In genomic region chr19:3721131-3721899, GRCh38 we compare ENCODE assay signal across 1 cellular context.
A peak's percentile ranks its signal among the peaks of the same experiment; 100 is the strongest.
TF ChIP-seq lines count a peak whose summit lies in the region.

No MANE protein-coding gene starts in this region.

TF ChIP-seq in HepG2, 621 proteins besides CTCF, POLR2A, EP300 and RAD21 (continued from another document):
- TF ChIP-seq ZNF318 (CRISPR knock-in tag; IDR thresholded peaks at IDR 0.05): no peak
- no peak for TF ChIP-seq CAMTA2 (CRISPR knock-in tag; IDR thresholded peaks at IDR 0.05; ENCODE audit: borderline replicate concordance)
- no peak for TF ChIP-seq MAFG (CRISPR knock-in tag; IDR thresholded peaks at IDR 0.05)
- no peak for TF ChIP-seq ZBTB8A (CRISPR knock-in tag; IDR thresholded peaks at IDR 0.05; ENCODE audit: borderline replicate concordance, low read depth)
- no peak for TF ChIP-seq CCDC6 (CRISPR knock-in tag; IDR thresholded peaks at IDR 0.05)
- no peak for TF ChIP-seq TP53 (CRISPR knock-in tag; conservative IDR thresholded peaks at IDR 0.05)
- no peak for TF ChIP-seq ZNF710 (CRISPR knock-in tag; IDR thresholded peaks at IDR 0.05; ENCODE audit: borderline replicate concordance)
- peak; percentile 61 for TF ChIP-seq PHF5A (CRISPR knock-in tag; IDR thresholded peaks at IDR 0.05; ENCODE audit: low read depth, unreplicated experiment)
- peak; percentile 57; the same call in 1 of the 2 replicates for TF ChIP-seq FOXK1 (CRISPR knock-in tag; IDR thresholded peaks at IDR 0.05; ENCODE audit: borderline replicate concordance, low read depth)
- 0 out of 2 replicates have a peak, but pooled peaks have one; percentile 87 for TF ChIP-seq FIP1L1 (IDR thresholded peaks at IDR 0.05; ENCODE audit: borderline replicate concordance, insufficient read depth, low read depth, low read length)
- TF ChIP-seq ZNF570 (CRISPR knock-in tag; IDR thresholded peaks at IDR 0.05; ENCODE audit: borderline replicate concordance): no peak
- no peak for TF ChIP-seq SOX6 (IDR thresholded peaks at IDR 0.05)
- no peak for TF ChIP-seq SOX6 (CRISPR knock-in tag; IDR thresholded peaks at IDR 0.05)
- TF ChIP-seq SKI (IDR thresholded peaks at IDR 0.05; ENCODE audit: partially characterized antibody): no peak
- no peak for TF ChIP-seq EEA1 (CRISPR knock-in tag; IDR thresholded peaks at IDR 0.05; ENCODE audit: borderline replicate concordance)
- TF ChIP-seq GMEB1 (CRISPR knock-in tag; IDR thresholded peaks at IDR 0.05; ENCODE audit: borderline replicate concordance): no peak
- TF ChIP-seq ZNF331 (CRISPR knock-in tag; IDR thresholded peaks at IDR 0.05): 0 out of 2 replicates have a peak, but pooled peaks have one; percentile 46
- TF ChIP-seq SOX5 (CRISPR knock-in tag; IDR thresholded peaks at IDR 0.05; ENCODE audit: borderline replicate concordance): no peak
- TF ChIP-seq ZBTB42 (CRISPR knock-in tag; IDR thresholded peaks at IDR 0.05): no peak
- 0 out of 2 replicates have a peak, but pooled peaks have one; percentile 43 for TF ChIP-seq ZNF3 (CRISPR knock-in tag; IDR thresholded peaks at IDR 0.05)
- TF ChIP-seq ZNF75D (CRISPR knock-in tag; IDR thresholded peaks at IDR 0.05; ENCODE audit: borderline replicate concordance): no peak
- TF ChIP-seq NPAS2 (CRISPR knock-in tag; IDR thresholded peaks at IDR 0.05; ENCODE audit: borderline replicate concordance): no peak
- TF ChIP-seq ZFP36L2 (CRISPR knock-in tag; IDR thresholded peaks at IDR 0.05): no peak
- TF ChIP-seq ZNF20 (CRISPR knock-in tag; IDR thresholded peaks at IDR 0.05): no peak
- TF ChIP-seq RFX3 (CRISPR knock-in tag; IDR thresholded peaks at IDR 0.05): no peak
- TF ChIP-seq ARID2 (CRISPR knock-in tag; IDR thresholded peaks at IDR 0.05; ENCODE audit: borderline replicate concordance): no peak
- peak; percentile 80 for TF ChIP-seq HDAC2 (CRISPR knock-in tag; IDR thresholded peaks at IDR 0.05)
- TF ChIP-seq KIAA2018 (CRISPR knock-in tag; IDR thresholded peaks at IDR 0.05; ENCODE audit: borderline replicate concordance): no peak
- 0 out of 2 replicates have a peak, but pooled peaks have one; percentile 51 for TF ChIP-seq ZBTB43 (CRISPR knock-in tag; conservative IDR thresholded peaks at IDR 0.05)
- no peak for TF ChIP-seq MAFF (IDR thresholded peaks at IDR 0.05; ENCODE audit: low read depth, low read length)
- TF ChIP-seq CHCHD3 (CRISPR knock-in tag; IDR thresholded peaks at IDR 0.05): no peak
- TF ChIP-seq ZNF639 (CRISPR knock-in tag; conservative IDR thresholded peaks at IDR 0.05): no peak
- no peak for TF ChIP-seq ZNF414 (CRISPR knock-in tag; IDR thresholded peaks at IDR 0.05)
- TF ChIP-seq ZNF546 (CRISPR knock-in tag; conservative IDR thresholded peaks at IDR 0.05): peak; percentile 78; the same call in 1 of the 2 replicates
- no peak for TF ChIP-seq ZNF777 (CRISPR knock-in tag; IDR thresholded peaks at IDR 0.05)
- TF ChIP-seq ZNF33A (CRISPR knock-in tag; IDR thresholded peaks at IDR 0.05; ENCODE audit: borderline replicate concordance): no peak
- TF ChIP-seq NFRKB (IDR thresholded peaks at IDR 0.05): no peak
- TF ChIP-seq GFI1 (CRISPR knock-in tag; IDR thresholded peaks at IDR 0.05; ENCODE audit: borderline replicate concordance): no peak
TF ChIP-seq in HepG2: peak in this region for 143.
